ENCODE assay signal across 8 cellular contexts in the genomic region with DNA sequence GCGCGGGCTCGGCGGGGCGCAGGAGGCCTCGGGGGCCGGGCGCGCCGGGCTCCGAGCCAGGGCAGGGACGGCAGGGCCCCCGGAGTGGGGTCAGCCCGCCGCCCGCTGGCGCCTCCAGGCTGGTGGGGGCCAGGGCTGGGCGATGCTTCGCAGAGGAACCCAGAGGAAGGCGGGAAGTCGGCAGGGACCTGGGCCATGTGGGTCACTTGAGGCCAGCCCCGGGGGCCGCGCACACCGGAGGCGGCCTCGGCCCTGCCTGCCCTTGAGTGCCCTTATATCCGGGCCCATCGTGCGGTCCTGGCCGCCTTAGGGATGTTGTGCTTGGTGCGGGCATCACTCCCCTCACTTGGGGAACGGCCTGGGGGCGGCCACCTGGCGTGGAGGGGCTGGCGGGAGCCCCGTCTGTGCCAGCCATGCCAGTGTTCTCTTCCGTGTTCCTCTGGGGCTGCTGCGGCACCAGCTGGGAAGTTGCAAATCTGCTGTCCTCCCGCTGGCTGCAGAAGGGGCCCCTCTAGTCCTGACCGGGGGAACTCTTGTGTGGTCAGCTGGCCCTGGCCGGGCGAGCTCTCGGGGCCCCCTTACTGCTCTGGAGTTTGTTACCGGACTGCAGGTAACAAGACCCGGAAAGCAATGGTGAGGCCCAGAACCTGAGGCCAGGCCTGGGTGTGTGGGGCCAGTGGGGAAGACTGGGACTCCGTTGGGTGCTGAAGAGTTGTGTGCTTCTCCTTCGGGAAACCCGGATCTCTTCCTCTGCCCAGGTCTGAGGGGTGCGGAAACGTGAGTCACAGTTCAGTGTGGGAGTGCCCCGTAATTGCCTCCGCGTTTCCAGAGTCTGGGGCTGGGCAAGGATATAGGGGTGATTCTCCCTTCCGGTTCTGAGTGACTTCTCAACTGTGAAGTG. TPM values are rescaled to one million over a fixed set of nuclear protein-coding genes. Genes with fewer than 3 reads are reported as not detected.
DNase-seq lines count a peak whose midpoint lies in the region; ATAC-seq and TF ChIP-seq lines count a peak whose summit lies in the region.

No MANE protein-coding gene starts in this region.

- DNase-seq in AG20443 (ENCODE audit: low spot score), result peak; percentile 60
- DNase-seq in activated CD4-positive, alpha-beta memory T cell treated with anti-CD3 and anti-CD28 coated beads for 36 hours, result peak; percentile 72
- no peak for DNase-seq in esophagus squamous epithelium (lab: John Stamatoyannopoulos, UW)
- DNase-seq in omental fat pad (ENCODE audit: low spot score), result peak; percentile 50
- no peak for DNase-seq in NCI-H526 treated with DMSO at 0.1 percent for 48 hours (lab: John Stamatoyannopoulos, UW)
- DNase-seq in pons (ENCODE audit: low spot score), result no peak

- peak overlapping the region; percentile 91 for H3K4me3 Mint-ChIP-seq in activated CD4-positive, alpha-beta memory T cell treated with anti-CD3 and anti-CD28 coated beads for 36 hours

- 0 to 2% methylated on average over 8 to 14 of the region's 55 CpGs for WGBS in esophagus squamous epithelium, 2 donors

- peak overlapping the region; percentile 58 to 90 (median 78) for H3K4me3 ChIP-seq in esophagus squamous epithelium

- intact Hi-C loops in activated CD4-positive, alpha-beta memory T cell treated with anti-CD3 and anti-CD28 coated beads for 36 hours (cut with micrococcal nuclease), result loop anchor here (2.0 to 5.0 kb wide), 2 partner anchors 38 to 136 kb away; partner anchors contain the start of gene NHLRC4
- intact Hi-C loops in esophagus squamous epithelium (cut with DNase I), result no loop called here

- POLR2A ChIA-PET in activated CD4-positive, alpha-beta memory T cell treated with anti-CD3 and anti-CD28 coated beads for 36 hours (lab: Charles Lee), result interaction anchor here (1.0 to 1.7 kb wide), 3 partner anchors 40 to 108 kb away, joined by 3 to 7 read pairs (median 4); partner anchors contain the start of gene METTL26

- CTCF ChIA-PET in activated CD4-positive, alpha-beta memory T cell treated with anti-CD3 and anti-CD28 coated beads for 36 hours (lab: Charles Lee), result interaction anchor here (1.2 kb wide), 1 partner anchor 136 kb away, joined by 6 read pairs; no protein-coding TSS in a partner anchor

- H3K27ac Mint-ChIP-seq in activated CD4-positive, alpha-beta memory T cell treated with anti-CD3 and anti-CD28 coated beads for 36 hours, result peak overlapping the region; percentile 91

- H3K9me3 ChIP-seq in KOPT-K1 (ENCODE audit: insufficient read depth, low read length, poor library complexity, severe bottlenecking), result no peaks in the 10 kb centered on the region
- H3K9me3 ChIP-seq in esophagus squamous epithelium, result no peaks in the 10 kb centered on the region

- no peaks in the 10 kb centered on the region for H3K27me3 Mint-ChIP-seq in activated CD4-positive, alpha-beta memory T cell treated with anti-CD3 and anti-CD28 coated beads for 36 hours

- H3K4me1 Mint-ChIP-seq in activated CD4-positive, alpha-beta memory T cell treated with anti-CD3 and anti-CD28 coated beads for 36 hours (ENCODE audit: low read depth), result peaks cover 37% of the 10 kb centered on the region

- H3K36me3 ChIP-seq in KOPT-K1 (ENCODE audit: insufficient read depth, low read length) (peaks cover 20% of the 10 kb centered on the region; the same call in 1 of the 2 replicates), esophagus squamous epithelium (peaks cover 0 to 14% (median 0%) of the 10 kb centered on the region in 3 donors)

- H3K27ac ChIP-seq in KOPT-K1 (ENCODE audit: low read depth, low read length, poor library complexity, severe bottlenecking) (peak overlapping the region; percentile 82), esophagus squamous epithelium (peak overlapping the region; percentile 89 to 99 (median 98))

- peaks cover 3% of the 10 kb centered on the region for H3K36me3 Mint-ChIP-seq in activated CD4-positive, alpha-beta memory T cell treated with anti-CD3 and anti-CD28 coated beads for 36 hours

- TF ChIP-seq POLR2A in esophagus squamous epithelium (IDR thresholded peaks at IDR 0.05), result peak in 2 of 4 donors; percentile 28 to 57

- ATAC-seq in GM19372 (IDR thresholded peaks at IDR 0.05; ENCODE audit: low read depth, unreplicated experiment) (peak; percentile 10), omental fat pad (ENCODE audit: low FRiP score) (peak; percentile 52)

- no peaks in the 10 kb centered on the region for H3K9me3 Mint-ChIP-seq in activated CD4-positive, alpha-beta memory T cell treated with anti-CD3 and anti-CD28 coated beads for 36 hours

- H3K27me3 ChIP-seq in esophagus squamous epithelium, result no peaks in the 10 kb centered on the region

- peaks cover 34 to 84% (median 39%) of the 10 kb centered on the region in 3 donors for H3K4me1 ChIP-seq in esophagus squamous epithelium

- TF ChIP-seq CTCF in esophagus squamous epithelium (IDR thresholded peaks at IDR 0.05) (no peak), omental fat pad (IDR thresholded peaks at IDR 0.05) (no peak)

RNA-seq across cellular contexts. Expression of gene CAPN15, which starts 0.8 kb away (rescaled TPM):
- 10 to 100 TPM; 69.7 to 76.2 TPM for total RNA-seq in activated CD4-positive, alpha-beta memory T cell treated with anti-CD3 and anti-CD28 coated beads for 36 hours
- 10 to 100 TPM; 29.4 to 69.6 (median 52.4) TPM for total RNA-seq in esophagus squamous epithelium
- total RNA-seq in omental fat pad, result 10 to 100 TPM; 16.4 to 87.2 (median 22.0) TPM

RNA-seq across cellular contexts. Expression of gene PRR35, which starts 31.8 kb away (rescaled TPM):
- total RNA-seq in activated CD4-positive, alpha-beta memory T cell treated with anti-CD3 and anti-CD28 coated beads for 36 hours, result not detected
- total RNA-seq in esophagus squamous epithelium, result not detected
- total RNA-seq in omental fat pad, result under 1 TPM in 1 of 4 donors, not detected in 3; 0.19 TPM

RNA-seq across cellular contexts. Expression of gene NHLRC4, which starts 38.4 kb away (rescaled TPM):
- total RNA-seq in activated CD4-positive, alpha-beta memory T cell treated with anti-CD3 and anti-CD28 coated beads for 36 hours, result under 1 TPM; 0.31 to 0.45 TPM
- total RNA-seq in esophagus squamous epithelium, result under 1 TPM in 3 of 4 donors, not detected in 1; 0.09 to 0.95 (median 0.59) TPM
- 1 to 10 TPM in 3 of 4 donors, under 1 TPM in 1; 0.24 to 5.5 (median 1.2) TPM for total RNA-seq in omental fat pad

RNA-seq across cellular contexts. Expression of gene PIGQ, which starts 41.4 kb away (rescaled TPM):
- total RNA-seq in activated CD4-positive, alpha-beta memory T cell treated with anti-CD3 and anti-CD28 coated beads for 36 hours, result 10 to 100 TPM; 24.2 to 26.2 TPM
- total RNA-seq in esophagus squamous epithelium (10 to 100 TPM; 15.9 to 24.0 (median 20.4) TPM), omental fat pad (10 to 100 TPM; 22.0 to 25.1 (median 23.8) TPM)

Comparison
In these comparisons a context has a peak if more than half of its experiments do, and no peak if none do; other contexts are left out.
1. DNase-seq: peak in AG20443 (single experiment), activated CD4-positive, alpha-beta memory T cell treated with anti-CD3 and anti-CD28 coated beads for 36 hours (single experiment) and omental fat pad (single experiment); none in esophagus squamous epithelium (single experiment), NCI-H526 treated with DMSO at 0.1 percent for 48 hours (single experiment) and pons (single experiment).